In genomic region chr6:37382954-37383353, GRCh38 we compare ENCODE assay signal across 17 cellular contexts. TPM values are rescaled to one million over a fixed set of nuclear protein-coding genes. Genes with fewer than 3 reads are reported as not detected.
DNase-seq lines count a peak whose midpoint lies in the region; ATAC-seq, FAIRE-seq and TF ChIP-seq lines count a peak whose summit lies in the region.
"Had no signal": no experiment of that assay in that cellular context is flagged by ENCODE, and none has a peak within 500 bp of the region (broad histone marks: within the 10 kb centered on the region; RNA-seq: fewer than 3 reads in every experiment).

No MANE protein-coding gene starts in this region.

- no peak overlapping the region for H2AK5ac ChIP-seq in neuronal stem cell (ENCODE audit: low read depth, low read length)

- TF ChIP-seq RAD21 in HepG2 (CRISPR knock-in tag; IDR thresholded peaks at IDR 0.05) = no peak
- TF ChIP-seq RAD21 in K562 (CRISPR knock-in tag; conservative IDR thresholded peaks at IDR 0.05 in 1 of 2, IDR thresholded peaks at IDR 0.05 in 1 of 2) = peak in 1 of 2 experiments; percentile 34; a peak in 2 of 4 replicates

- no peaks in the 10 kb centered on the region for H3K79me1 ChIP-seq in neuronal stem cell (ENCODE audit: low read depth, low read length)

- DNase-seq in HepG2 (ENCODE audit: low spot score) = no peak
- no peak for DNase-seq in right lobe of liver
- no peak for DNase-seq in HFFc6
- DNase-seq in K562 (ENCODE audit: extremely low read depth in 1 of 4, low spot score in 3 of 4) = peak in 1 of 4 experiments; percentile 34
- DNase-seq in neuronal stem cell (ENCODE audit: low spot score) = no peak
- DNase-seq in RCC 7860 (ENCODE audit: low spot score) = no peak
- DNase-seq: DMS53, GDM1, KG1, MV-4-11, NCI-H146, NCI-H2081 treated with DMSO at 0.1 percent for 48 hours, PC-9, T-helper 17 cell had no signal

- WGBS in HepG2 (ENCODE audit: low lambda C conversion rate) = 100% methylated on average over 2 of the region's 2 CpGs
- WGBS in right lobe of liver (ENCODE audit: insufficient coverage, low coverage, low lambda C conversion rate, missing lambda C conversion rate) = 89% methylated on average over 1 of the region's 2 CpGs
- WGBS in K562 (ENCODE audit: insufficient coverage, low coverage, missing lambda C conversion rate) = 100% methylated on average over 1 of the region's 2 CpGs
- no CpG with 5 or more reads among the region's 2 CpGs for WGBS in neuronal stem cell (ENCODE audit: extremely low coverage in 2 of 2, insufficient read length in 2 of 2, insufficient replicate concordance in 1 of 2), 2 donors

- H3K27me3 ChIP-seq in HepG2 (ENCODE audit: control insufficient read depth in 1 of 2, insufficient read depth in 2 of 2, low read length in 2 of 2) (no peaks in the 10 kb centered on the region), right lobe of liver (no peaks in the 10 kb centered on the region), K562 (ENCODE audit: control insufficient read depth in 2 of 2, insufficient read depth in 2 of 2, low read length in 2 of 2) (no peaks in the 10 kb centered on the region), neuronal stem cell (ENCODE audit: control insufficient read depth in 3 of 3, insufficient read depth in 3 of 3, low read depth in 1 of 3, low read length in 3 of 3) (no peaks in the 10 kb centered on the region)

- intact Hi-C loops in HepG2 (cut with micrococcal nuclease; ENCODE audit: unreplicated experiment) (no loop called here), right lobe of liver (cut with DNase I) (no loop called here), K562 (cut with micrococcal nuclease) (loop anchor here (2.0 to 5.0 kb wide), 2 partner anchors 44 to 78 kb away; no protein-coding TSS in a partner anchor)

- H2BK120ac ChIP-seq in neuronal stem cell (ENCODE audit: low read depth, low read length) = no peak overlapping the region

- no peaks in the 10 kb centered on the region for H3K27me3 Mint-ChIP-seq in HFFc6 (ENCODE audit: insufficient read depth)
- H3K27me3 Mint-ChIP-seq: T-helper 17 cell had no signal

- in situ Hi-C loops in HepG2 (cut with HindIII; ENCODE audit: extremely low pct_ligation_motif_present, low pct_unique_long_range_greater_than_20kb) = no loop called here
- in situ Hi-C loops in K562 (cut with MboI) = loop anchor here (5.0 to 10.0 kb wide), 2 partner anchors 89 to 182 kb away; no protein-coding TSS in a partner anchor

- ATAC-seq in HepG2 = no peak
- no peak for ATAC-seq in right lobe of liver
- ATAC-seq in K562 = peak; percentile 54
- no peak for ATAC-seq in HG03097 (IDR thresholded peaks at IDR 0.05; ENCODE audit: low FRiP score, unreplicated experiment)
- ATAC-seq: T-helper 17 cell had no signal

- CTCF ChIA-PET in HepG2 (lab: Yijun Ruan, JAX; ENCODE audit: low intra/inter-chr PET ratio, low total read pairs) = interaction anchor here (1.6 to 2.5 kb wide), 2 partner anchors 17 to 58 kb away, joined by 5 to 18 read pairs; no protein-coding TSS in a partner anchor
- CTCF ChIA-PET in K562 (lab: Yijun Ruan, JAX; ENCODE audit: low intra/inter-chr PET ratio) = no interaction called here

- no peaks in the 10 kb centered on the region for H3K79me2 ChIP-seq in HepG2 (ENCODE audit: insufficient read depth, low read length)
- no peaks in the 10 kb centered on the region for H3K79me2 ChIP-seq in K562 (ENCODE audit: control insufficient read depth, insufficient read depth, low read length)

- H2AFZ ChIP-seq in HepG2 (ENCODE audit: low read length) = no peak overlapping the region
- no peak overlapping the region for H2AFZ ChIP-seq in K562 (ENCODE audit: low read depth, low read length)
- no peak overlapping the region for H2AFZ ChIP-seq in neuronal stem cell (ENCODE audit: low read length)
- H2AFZ ChIP-seq: PC-9 had no signal

- TF ChIP-seq EP300 in HepG2 (IDR thresholded peaks at IDR 0.05; ENCODE audit: low read depth in 2 of 2, low read length in 2 of 2) = no peak
- TF ChIP-seq EP300 in HepG2 (CRISPR knock-in tag; IDR thresholded peaks at IDR 0.05; ENCODE audit: borderline replicate concordance) = no peak
- TF ChIP-seq EP300 in K562 (IDR thresholded peaks at IDR 0.05; ENCODE audit: low read length) = no peak

- H3K4me1 ChIP-seq in HepG2 (ENCODE audit: insufficient read depth, low read length) (no peaks in the 10 kb centered on the region), right lobe of liver (no peaks in the 10 kb centered on the region), K562 (replicated peaks in 1 of 2; ENCODE audit: control insufficient read depth in 2 of 2, insufficient read depth in 2 of 2, low read length in 2 of 2) (no peaks in the 10 kb centered on the region), neuronal stem cell (ENCODE audit: control insufficient read depth in 2 of 2, insufficient read depth in 1 of 2, low read depth in 1 of 2, low read length in 2 of 2) (no peaks in the 10 kb centered on the region)

- H3K36me3 ChIP-seq in HepG2 (replicated peaks in 1 of 2; ENCODE audit: control insufficient read depth in 1 of 2, insufficient read depth in 2 of 2, low read length in 2 of 2) (peaks cover 8 to 51% of the 10 kb centered on the region in 2 experiments), right lobe of liver (peaks cover 0 to 16% (median 2%) of the 10 kb centered on the region in 4 donors), K562 (ENCODE audit: control insufficient read depth, insufficient read depth, low read length) (peaks cover 61% of the 10 kb centered on the region), neuronal stem cell (replicated peaks in 1 of 2; ENCODE audit: control insufficient read depth in 2 of 2, insufficient read depth in 2 of 2, low read length in 2 of 2) (peaks cover 21 to 79% of the 10 kb centered on the region in 2 donors)

- peaks cover 18% of the 10 kb centered on the region for H3K36me3 Mint-ChIP-seq in HFFc6 (ENCODE audit: low read depth)

- H3K4me3 ChIP-seq in HepG2 (replicated peaks in 1 of 3; ENCODE audit: insufficient read depth in 1 of 3, low read depth in 2 of 3, low read length in 3 of 3) = no peak overlapping the region
- no peak overlapping the region for H3K4me3 ChIP-seq in right lobe of liver
- no peak overlapping the region for H3K4me3 ChIP-seq in K562
- H3K4me3 ChIP-seq in neuronal stem cell (ENCODE audit: low read length in 2 of 2) = no peak overlapping the region
- H3K4me3 ChIP-seq: PC-9, SK-N-MC had no signal

- H3K23ac ChIP-seq in neuronal stem cell (ENCODE audit: low read depth, low read length, poor library complexity) = no peak overlapping the region

- H3K18ac ChIP-seq in neuronal stem cell (ENCODE audit: low read length) = no peak overlapping the region

- no peak overlapping the region for H3K14ac ChIP-seq in neuronal stem cell (ENCODE audit: low read length)

- H2BK12ac ChIP-seq in neuronal stem cell (ENCODE audit: low read length) = no peak overlapping the region

- no peak overlapping the region for H3K27ac Mint-ChIP-seq in HFFc6
- H3K27ac Mint-ChIP-seq: T-helper 17 cell had no signal

- H3K9me3 ChIP-seq in HepG2 (ENCODE audit: low read length) = no peaks in the 10 kb centered on the region
- no peaks in the 10 kb centered on the region for H3K9me3 ChIP-seq in right lobe of liver
- H3K9me3 ChIP-seq in K562 (replicated peaks; ENCODE audit: control insufficient read depth, insufficient read depth, low read depth, low read length) = no peaks in the 10 kb centered on the region
- H3K9me3 ChIP-seq in neuronal stem cell (replicated peaks in 1 of 2; ENCODE audit: control insufficient read depth in 2 of 2, insufficient read depth in 1 of 2, low read depth in 1 of 2, low read length in 2 of 2) = no peaks in the 10 kb centered on the region

- H4K20me1 ChIP-seq in HepG2 (ENCODE audit: insufficient read depth, low read length) = no peaks in the 10 kb centered on the region
- no peaks in the 10 kb centered on the region for H4K20me1 ChIP-seq in K562 (replicated peaks; ENCODE audit: control insufficient read depth, insufficient read depth, low read length)

- no peak overlapping the region for H3K4me3 Mint-ChIP-seq in HFFc6
- H3K4me3 Mint-ChIP-seq: T-helper 17 cell had no signal

- H3K4ac ChIP-seq in neuronal stem cell (ENCODE audit: low read length) = no peak overlapping the region

- no peak overlapping the region for H4K91ac ChIP-seq in neuronal stem cell (ENCODE audit: low read depth, low read length, poor library complexity)

- H3K4me1 Mint-ChIP-seq in HFFc6 (ENCODE audit: low read depth) = peaks cover 9% of the 10 kb centered on the region; the same call in 1 of the 2 replicates

- POLR2A ChIA-PET in HepG2 (lab: Yijun Ruan, JAX) (no interaction called here), K562 (lab: Yijun Ruan, JAX) (interaction anchor here (0.8 to 1.8 kb wide), 4 partner anchors 10 to 42 kb away, joined by 3 to 4 read pairs (median 3); no protein-coding TSS in a partner anchor)

- H4K8ac ChIP-seq in neuronal stem cell (ENCODE audit: low read depth, low read length) = no peak overlapping the region

- H3K9me1 ChIP-seq in K562 (ENCODE audit: control insufficient read depth, insufficient read depth, low read length) = no peaks in the 10 kb centered on the region

- no peak overlapping the region for H2BK15ac ChIP-seq in neuronal stem cell (ENCODE audit: low read length)

- TF ChIP-seq POLR2A in HepG2 (IDR thresholded peaks at IDR 0.05; ENCODE audit: insufficient read depth in 1 of 2, low read depth in 2 of 2, low read length in 2 of 2) (no peak), right lobe of liver (IDR thresholded peaks at IDR 0.05) (no peak), K562 (conservative IDR thresholded peaks at IDR 0.05) (no peak)

- H2BK5ac ChIP-seq in neuronal stem cell (ENCODE audit: low read length) = no peak overlapping the region

- FAIRE-seq in HepG2 (lab: Jason Lieb, UNC) (no peak), K562 (lab: Jason Lieb, UNC) (no peak), RCC 7860 (lab: Jason Lieb, UNC) (no peak)

- H3K9ac ChIP-seq in HepG2 (ENCODE audit: insufficient read depth, low read depth, low read length) = no peak overlapping the region
- H3K9ac ChIP-seq in K562 (ENCODE audit: insufficient read depth in 1 of 2, low read depth in 2 of 2, low read length in 2 of 2) = no peak overlapping the region
- H3K9ac ChIP-seq in neuronal stem cell (ENCODE audit: low read depth, low read length, poor library complexity) = no peak overlapping the region

- no peaks in the 10 kb centered on the region for H3K9me3 Mint-ChIP-seq in HFFc6

- BruUV-seq in HepG2 (replicated peaks; lab: Mats Ljungman, UMichigan) (no TSS peak), K562 (replicated peaks; lab: Mats Ljungman, UMichigan) (no TSS peak)

- TF ChIP-seq CTCF in HepG2 (CRISPR knock-in tag; IDR thresholded peaks at IDR 0.05) = no peak
- TF ChIP-seq CTCF in right lobe of liver (IDR thresholded peaks at IDR 0.05) = no peak
- peak; percentile 31 for TF ChIP-seq CTCF in HFFc6 (IDR thresholded peaks at IDR 0.05)
- TF ChIP-seq CTCF in K562 (IDR thresholded peaks at IDR 0.05 in 2 of 3, conservative IDR thresholded peaks at IDR 0.05 in 1 of 3; ENCODE audit: insufficient read depth in 2 of 3, low read depth in 1 of 3, low read length in 3 of 3) = peak in 2 of 3 experiments; percentile 12 to 28; a peak in 1 of 6 replicates

- no peak overlapping the region for H3K4me2 ChIP-seq in HepG2 (ENCODE audit: low read depth, low read length)
- no peak overlapping the region for H3K4me2 ChIP-seq in K562 (ENCODE audit: insufficient read depth, low read length)
- H3K4me2 ChIP-seq in neuronal stem cell (ENCODE audit: insufficient read depth, low read length, poor library complexity, severe bottlenecking) = no peak overlapping the region
- H3K4me2 ChIP-seq: PC-9 had no signal

- no peak overlapping the region for H3K27ac ChIP-seq in HepG2 (ENCODE audit: extremely low read length, insufficient read depth, low read length)
- no peak overlapping the region for H3K27ac ChIP-seq in right lobe of liver
- H3K27ac ChIP-seq in K562 (ENCODE audit: extremely low read depth, low read depth, low read length) = no peak overlapping the region
- H3K27ac ChIP-seq in neuronal stem cell (replicated peaks; ENCODE audit: low read length) = no peak overlapping the region
- H3K27ac ChIP-seq: HL-60, PC-9, SK-N-MC had no signal

RNA-seq across cellular contexts. Expression of gene RNF8, which starts 29.2 kb away (rescaled TPM):
- total RNA-seq in HepG2 (2016; rRNA removed; fragmentation: Illumina TruSeq; extraction: Trizol) (47.6 and 65.7 TPM in 2 replicates), right lobe of liver (1 to 10 TPM; 4.3 to 7.1 (median 6.1) TPM), K562 (2014; rRNA removed) (37.3 and 37.5 TPM in 2 replicates), K562 (2014; rRNA removed; fragmentation: Illumina TruSeq; extraction: Trizol) (42.8 and 50.8 TPM in 2 replicates), K562 (2015; rRNA removed; fragmentation: Illumina TruSeq; extraction: Trizol) (38.6 and 45.5 TPM in 2 replicates), K562 (2021) (28.5 and 30.0 TPM in 2 replicates)
- total RNA-seq in HepG2 (2016; cell fraction: cytosol; rRNA removed; fragmentation: Illumina TruSeq; extraction: Trizol; ENCODE audit: low read depth) = 16.8 and 18.5 TPM in 2 replicates
- total RNA-seq in HepG2 (2016; cell fraction: insoluble cytoplasmic fraction; rRNA removed; fragmentation: Illumina TruSeq; extraction: Trizol) = 50.2 and 62.5 TPM in 2 replicates
- total RNA-seq in HepG2 (2016; cell fraction: membrane; rRNA removed; fragmentation: Illumina TruSeq; extraction: Trizol) = 49.0 and 52.6 TPM in 2 replicates
- 23.5 and 26.1 TPM in 2 replicates for total RNA-seq in HepG2 (2016; cell fraction: nucleus; rRNA removed; fragmentation: Illumina TruSeq; extraction: Trizol)
- polyA plus RNA-seq in HepG2 (2011; rRNA removed) (18.1 and 21.8 TPM in 2 replicates), K562 (2011; rRNA removed) (28.5 and 35.1 TPM in 2 replicates), K562 (2014; fragmentation: Illumina TruSeq; extraction: Trizol) (42.1 and 47.0 TPM in 2 replicates), K562 (2014; fragmentation: Nextera tagmentation; extraction: Ambion mirVana) (10 to 100 TPM; 10.6 to 13.0 TPM), K562 (2014; rRNA removed) (36.6 and 40.6 TPM in 2 replicates)
- polyA plus RNA-seq in HepG2 (2011; cell fraction: cytosol; rRNA removed) = 14.6 and 17.3 TPM in 2 replicates
- polyA plus RNA-seq in HepG2 (2011; cell fraction: nucleus; rRNA removed) = 9.4 and 14.3 TPM in 2 replicates
- polyA plus RNA-seq in HepG2 (2012) = 24.3 and 28.0 TPM in 2 replicates
- polyA plus RNA-seq in HepG2 (2016; cell fraction: cytosol; fragmentation: Illumina TruSeq; extraction: Trizol; ENCODE audit: low read depth) = 17.6 and 20.1 TPM in 2 replicates
- 63.7 and 63.8 TPM in 2 replicates for polyA plus RNA-seq in HepG2 (2016; cell fraction: insoluble cytoplasmic fraction; fragmentation: Illumina TruSeq; extraction: Trizol; ENCODE audit: low read depth)
- polyA plus RNA-seq in HepG2 (2016; cell fraction: membrane; fragmentation: Illumina TruSeq; extraction: Trizol; ENCODE audit: low read depth) = 35.4 and 37.9 TPM in 2 replicates
- 31.4 and 32.1 TPM in 2 replicates for polyA plus RNA-seq in HepG2 (2016; cell fraction: nucleus; fragmentation: Illumina TruSeq; extraction: Trizol; ENCODE audit: insufficient read depth, low read depth)
- polyA minus RNA-seq in HepG2 (2011; rRNA and poly(A)+ RNA removed; ENCODE audit: low replicate concordance) = 3.9 and 9.7 TPM in 2 replicates
- 11.1 and 11.7 TPM in 2 replicates for polyA minus RNA-seq in HepG2 (2011; cell fraction: cytosol; rRNA and poly(A)+ RNA removed)
- polyA minus RNA-seq in HepG2 (2011; cell fraction: nucleus; rRNA and poly(A)+ RNA removed) = 15.8 and 22.9 TPM in 2 replicates
- 10 to 100 TPM; 14.1 to 18.5 (median 17.5) TPM for total RNA-seq in HFFc6 (2021; fragmentation: NEBNext Ultra II Directional; extraction: Animal tissue kit (Norgen Biotek cat#: 25700))
- total RNA-seq in K562 (2011; cell fraction: chromatin; rRNA removed; ENCODE audit: low replicate concordance) = 19.2 and 43.1 TPM in 2 replicates
- total RNA-seq in K562 (2011; cell fraction: nucleolus; rRNA removed) = 12.0 and 14.1 TPM in 2 replicates
- 25.6 and 32.9 TPM in 2 replicates for total RNA-seq in K562 (2011; cell fraction: nucleoplasm; rRNA removed)
- polyA plus RNA-seq in K562 (2011; cell fraction: cytosol; rRNA removed) = 10.9 and 16.7 TPM in 2 replicates
- polyA plus RNA-seq in K562 (2011; cell fraction: nucleus; rRNA removed) = 18.9 and 21.9 TPM in 2 replicates
- 19.3 and 25.3 TPM in 2 replicates for polyA plus RNA-seq in K562 (2012)
- 24.9 and 30.1 TPM in 2 replicates for polyA minus RNA-seq in K562 (2011; rRNA and poly(A)+ RNA removed)
- 9.1 and 14.6 TPM in 2 replicates for polyA minus RNA-seq in K562 (2011; cell fraction: cytosol; rRNA and poly(A)+ RNA removed)
- 14.9 and 28.0 TPM in 2 replicates for polyA minus RNA-seq in K562 (2011; cell fraction: nucleus; rRNA and poly(A)+ RNA removed)
- polyA plus RNA-seq in neuronal stem cell (2013, experiment 1 of 2) = 28.2 TPM
- polyA plus RNA-seq in neuronal stem cell (2013, experiment 2 of 2) = 26.7 TPM

RNA-seq across cellular contexts. Expression of gene CMTR1, which starts 50.1 kb away (rescaled TPM):
- 33.0 and 55.2 TPM in 2 replicates for total RNA-seq in HepG2 (2016; rRNA removed; fragmentation: Illumina TruSeq; extraction: Trizol)
- total RNA-seq in HepG2 (2016; cell fraction: cytosol; rRNA removed; fragmentation: Illumina TruSeq; extraction: Trizol; ENCODE audit: low read depth) = 6.1 and 7.1 TPM in 2 replicates
- total RNA-seq in HepG2 (2016; cell fraction: insoluble cytoplasmic fraction; rRNA removed; fragmentation: Illumina TruSeq; extraction: Trizol) = 31.4 and 54.4 TPM in 2 replicates
- total RNA-seq in HepG2 (2016; cell fraction: membrane; rRNA removed; fragmentation: Illumina TruSeq; extraction: Trizol) = 9.3 and 11.2 TPM in 2 replicates
- 67.5 and 75.1 TPM in 2 replicates for total RNA-seq in HepG2 (2016; cell fraction: nucleus; rRNA removed; fragmentation: Illumina TruSeq; extraction: Trizol)
- 19.7 and 23.4 TPM in 2 replicates for polyA plus RNA-seq in HepG2 (2011; rRNA removed)
- polyA plus RNA-seq in HepG2 (2011; cell fraction: cytosol; rRNA removed) = 17.2 and 19.2 TPM in 2 replicates
- polyA plus RNA-seq in HepG2 (2011; cell fraction: nucleus; rRNA removed) = 52.6 and 56.2 TPM in 2 replicates
- 27.3 and 30.6 TPM in 2 replicates for polyA plus RNA-seq in HepG2 (2012)
- polyA plus RNA-seq in HepG2 (2016; cell fraction: cytosol; fragmentation: Illumina TruSeq; extraction: Trizol; ENCODE audit: low read depth) = 1.9 and 2.5 TPM in 2 replicates
- polyA plus RNA-seq in HepG2 (2016; cell fraction: insoluble cytoplasmic fraction; fragmentation: Illumina TruSeq; extraction: Trizol; ENCODE audit: low read depth) = 21.8 TPM in 2 replicates
- polyA plus RNA-seq in HepG2 (2016; cell fraction: membrane; fragmentation: Illumina TruSeq; extraction: Trizol; ENCODE audit: low read depth) = 3.2 and 4.4 TPM in 2 replicates
- 88.3 and 90.5 TPM in 2 replicates for polyA plus RNA-seq in HepG2 (2016; cell fraction: nucleus; fragmentation: Illumina TruSeq; extraction: Trizol; ENCODE audit: insufficient read depth, low read depth)
- polyA minus RNA-seq in HepG2 (2011; rRNA and poly(A)+ RNA removed; ENCODE audit: low replicate concordance) = 25.6 and 34.1 TPM in 2 replicates
- 13.1 and 16.2 TPM in 2 replicates for polyA minus RNA-seq in HepG2 (2011; cell fraction: cytosol; rRNA and poly(A)+ RNA removed)
- polyA minus RNA-seq in HepG2 (2011; cell fraction: nucleus; rRNA and poly(A)+ RNA removed) = 28.7 and 35.8 TPM in 2 replicates
- 10 to 100 TPM; 15.6 to 22.3 (median 16.5) TPM for total RNA-seq in right lobe of liver
- total RNA-seq in HFFc6 (2021; fragmentation: NEBNext Ultra II Directional; extraction: Animal tissue kit (Norgen Biotek cat#: 25700)) = 10 to 100 TPM; 36.1 to 42.2 (median 37.6) TPM
- 145 and 164 TPM in 2 replicates for total RNA-seq in K562 (2011; cell fraction: chromatin; rRNA removed; ENCODE audit: low replicate concordance)
- 88.0 and 89.7 TPM in 2 replicates for total RNA-seq in K562 (2011; cell fraction: nucleolus; rRNA removed)
- total RNA-seq in K562 (2011; cell fraction: nucleoplasm; rRNA removed) = 125 and 166 TPM in 2 replicates
- 43.9 and 49.9 TPM in 2 replicates for total RNA-seq in K562 (2014; rRNA removed)
- 49.5 and 50.9 TPM in 2 replicates for total RNA-seq in K562 (2014; rRNA removed; fragmentation: Illumina TruSeq; extraction: Trizol)
- 49.4 and 50.4 TPM in 2 replicates for total RNA-seq in K562 (2015; rRNA removed; fragmentation: Illumina TruSeq; extraction: Trizol)
- 57.7 and 63.5 TPM in 2 replicates for total RNA-seq in K562 (2021)
- polyA plus RNA-seq in K562 (2011; rRNA removed) = 42.6 and 48.8 TPM in 2 replicates
- 26.9 and 37.2 TPM in 2 replicates for polyA plus RNA-seq in K562 (2011; cell fraction: cytosol; rRNA removed)
- 178 and 187 TPM in 2 replicates for polyA plus RNA-seq in K562 (2011; cell fraction: nucleus; rRNA removed)
- 43.6 and 44.4 TPM in 2 replicates for polyA plus RNA-seq in K562 (2012)
- 60.3 and 61.9 TPM in 2 replicates for polyA plus RNA-seq in K562 (2014; fragmentation: Illumina TruSeq; extraction: Trizol)
- polyA plus RNA-seq in K562 (2014; fragmentation: Nextera tagmentation; extraction: Ambion mirVana) = 1 to 10 TPM; 2.9 to 5.5 TPM
- 55.3 and 55.9 TPM in 2 replicates for polyA plus RNA-seq in K562 (2014; rRNA removed)
- 32.4 and 38.8 TPM in 2 replicates for polyA minus RNA-seq in K562 (2011; rRNA and poly(A)+ RNA removed)
- polyA minus RNA-seq in K562 (2011; cell fraction: cytosol; rRNA and poly(A)+ RNA removed) = 14.8 and 19.9 TPM in 2 replicates
- polyA minus RNA-seq in K562 (2011; cell fraction: nucleus; rRNA and poly(A)+ RNA removed) = 21.1 and 34.2 TPM in 2 replicates
- 20.1 TPM for polyA plus RNA-seq in neuronal stem cell (2013, experiment 1 of 2)
- polyA plus RNA-seq in neuronal stem cell (2013, experiment 2 of 2) = 18.2 TPM

Comparison
In these comparisons a context has a peak if more than half of its experiments do, and no peak if none do; other contexts are left out.
1. CTCF ChIP-seq: peak in HFFc6 (single experiment) and K562 (2 of 3); none in HepG2 (single experiment) and right lobe of liver (0 of 4).
2. Of the 241 proteins assayed by ChIP-seq in both HepG2 and K562: peak only in HepG2: RBM22; only in K562: CTCF; in both: none; in neither: 238; mixed calls (peak in some experiments, not most) for 1.